21 cellular contexts compared by ENCODE assay signal in genomic region chr11:131228378-131228777, GRCh38.
"Had no signal": no experiment of that assay in that cellular context is flagged by ENCODE, and none has a peak within 500 bp of the region (broad histone marks: within the 10 kb centered on the region; RNA-seq: fewer than 3 reads in every experiment).

No MANE protein-coding gene starts in this region.

- FAIRE-seq: RCC 7860 had no signal

- H3K9me3 ChIP-seq: SJSA1 had no signal

- H3K27ac ChIP-seq: HL-60, SJSA1, SK-N-MC had no signal

- H3K36me3 ChIP-seq: SJSA1 had no signal

- H3K4me3 ChIP-seq: SJSA1, SK-N-MC had no signal

- DNase-seq: KBM-7, MV-4-11, NCI-H1092, NCI-H1105 treated with DMSO at 0.1 percent for 48 hours, NCI-H1417 treated with DMSO at 0.1 percent for 48 hours, NCI-H146, NCI-H1694 treated with DMSO at 0.1 percent for 48 hours, NCI-H1930, NCI-H2081, NCI-H2107, NCI-H2227 treated with DMSO at 0.1 percent for 48 hours, NCI-H524, NCI-H526 treated with DMSO at 0.1 percent for 48 hours, NCI-H748 treated with DMSO at 0.1 percent for 48 hours, Right ventricle myocardium superior, RPMI8226, SIG-M5 had no signal

- H3K27me3 ChIP-seq: SJSA1 had no signal

- H3K4me1 ChIP-seq: SJSA1 had no signal
